28 cellular contexts compared by ENCODE assay signal in genomic region chr10:70560511-70560931, GRCh38. TPM values are rescaled to one million over a fixed set of nuclear protein-coding genes. Genes with fewer than 3 reads are reported as not detected.
DNase-seq lines count a peak whose midpoint lies in the region; ATAC-seq and TF ChIP-seq lines count a peak whose summit lies in the region.
"Had no signal": no experiment of that assay in that cellular context is flagged by ENCODE, and none has a peak within 500 bp of the region (broad histone marks: within the 10 kb centered on the region; RNA-seq: fewer than 3 reads in every experiment).

No MANE protein-coding gene starts in this region.

- H2AFZ ChIP-seq in osteoblast (ENCODE audit: low read length): no peak overlapping the region
- H2AFZ ChIP-seq: hepatocyte had no signal

- H3K27me3 Mint-ChIP-seq in WTC11 (ENCODE audit: low read depth): no peaks in the 10 kb centered on the region
- H3K27me3 Mint-ChIP-seq: activated CD4-positive, alpha-beta T cell treated with anti-CD3 and anti-CD28 coated beads, Interleukin-2, amount 10 ng/mL, durations not matched to agents 7 days and 5 days; activated CD8-positive, alpha-beta memory T cell treated with anti-CD3 and anti-CD28 coated beads, Interleukin-2, amount 10 ng/mL, durations not matched to agents 7 days and 5 days had no signal

- peaks cover 4% of the 10 kb centered on the region for H3K4me1 ChIP-seq in osteoblast (ENCODE audit: insufficient read depth, low read length)
- H3K4me1 ChIP-seq: adrenal gland, foreskin keratinocyte had no signal

- no peak overlapping the region for H3K4me2 ChIP-seq in osteoblast (ENCODE audit: insufficient read depth, low read length)
- H3K4me2 ChIP-seq: hepatocyte had no signal

- no peak for ATAC-seq in WTC11
- peak; percentile 37 to 54 for ATAC-seq in left cardiac atrium
- no peak for ATAC-seq in GM18517 (IDR thresholded peaks at IDR 0.05; ENCODE audit: unreplicated experiment)
- no peak for ATAC-seq in GM21367 (IDR thresholded peaks at IDR 0.05; ENCODE audit: unreplicated experiment)
- ATAC-seq in HG03139 (IDR thresholded peaks at IDR 0.05; ENCODE audit: unreplicated experiment): no peak
- ATAC-seq: activated CD8-positive, alpha-beta memory T cell treated with anti-CD3 and anti-CD28 coated beads, Interleukin-2, amount 10 ng/mL, durations not matched to agents 7 days and 5 days; activated T-cell treated with anti-CD3 and anti-CD28 coated beads, Interleukin-2, amount 50 U/mL, for 72 hours; foreskin keratinocyte; mucosa of descending colon; stimulated activated naive B cell treated with anti-CD40 and anti-IgM and Interleukin-4, amounts not matched to agents 10 μg/mL and 1 μg/mL and 100 μg/mL, for 72 hours had no signal

- no peak overlapping the region for H3K4me3 ChIP-seq in osteoblast (ENCODE audit: insufficient read depth, low read length)
- H3K4me3 ChIP-seq: adrenal gland, hepatocyte, mucosa of descending colon had no signal

- TF ChIP-seq CTCF in WTC11 (IDR thresholded peaks at IDR 0.05): no peak
- no peak for TF ChIP-seq CTCF in osteoblast (IDR thresholded peaks at IDR 0.05; ENCODE audit: extremely low read depth, low read depth, low read length)

- no peaks in the 10 kb centered on the region for H4K20me1 ChIP-seq in osteoblast (ENCODE audit: insufficient read depth, low read length)

- H3K27ac Mint-ChIP-seq in WTC11: no peak overlapping the region
- H3K27ac Mint-ChIP-seq: activated CD4-positive, alpha-beta T cell treated with anti-CD3 and anti-CD28 coated beads, Interleukin-2, amount 10 ng/mL, durations not matched to agents 7 days and 5 days; activated T-cell treated with anti-CD3 and anti-CD28 coated beads, Interleukin-2, amount 50 U/mL, for 72 hours; stimulated activated naive B cell treated with anti-CD40 and anti-IgM and Interleukin-4, amounts not matched to agents 10 μg/mL and 1 μg/mL and 100 μg/mL, for 72 hours had no signal

- intact Hi-C loops in left cardiac atrium (cut with DNase I): no loop called here

- CTCF ChIA-PET in WTC11 (lab: Charles Lee): interaction anchor here (2.3 kb wide), 1 partner anchor 8 kb away, joined by 6 read pairs; no protein-coding TSS in a partner anchor

- H3K36me3 Mint-ChIP-seq in WTC11: no peaks in the 10 kb centered on the region
- H3K36me3 Mint-ChIP-seq: activated CD8-positive, alpha-beta memory T cell treated with anti-CD3 and anti-CD28 coated beads, Interleukin-2, amount 10 ng/mL, durations not matched to agents 7 days and 5 days; CD8-positive, alpha-beta memory T cell; stimulated activated naive B cell treated with anti-CD40 and anti-IgM and Interleukin-4, amounts not matched to agents 10 μg/mL and 1 μg/mL and 100 μg/mL, for 72 hours had no signal

- H3K9me3 ChIP-seq in osteoblast (ENCODE audit: low read depth, low read length): no peaks in the 10 kb centered on the region
- H3K9me3 ChIP-seq: adrenal gland, mucosa of descending colon, neutrophil had no signal

- H3K36me3 ChIP-seq in osteoblast (ENCODE audit: insufficient read depth, low read length): no peaks in the 10 kb centered on the region
- H3K36me3 ChIP-seq: adrenal gland, neutrophil, WERI-Rb-1 had no signal

- no peaks in the 10 kb centered on the region for H3K79me2 ChIP-seq in osteoblast (ENCODE audit: insufficient read depth, low read length)
- H3K79me2 ChIP-seq: hepatocyte had no signal

- H3K27ac ChIP-seq in osteoblast (ENCODE audit: low read depth, low read length): no peak overlapping the region
- H3K27ac ChIP-seq: adrenal gland, foreskin keratinocyte, hepatocyte, neutrophil, WERI-Rb-1 had no signal

- H3K27me3 ChIP-seq in osteoblast (ENCODE audit: insufficient read depth, low read length): no peaks in the 10 kb centered on the region
- H3K27me3 ChIP-seq: adrenal gland, hepatocyte, neutrophil had no signal

- no peaks in the 10 kb centered on the region for H3K9me3 Mint-ChIP-seq in WTC11
- H3K9me3 Mint-ChIP-seq: activated CD4-positive, alpha-beta T cell treated with anti-CD3 and anti-CD28 coated beads, Interleukin-2, amount 10 ng/mL, durations not matched to agents 7 days and 5 days; activated T-cell treated with anti-CD3 and anti-CD28 coated beads, Interleukin-2, amount 50 U/mL, for 72 hours; CD8-positive, alpha-beta memory T cell; stimulated activated naive B cell treated with anti-CD40 and anti-IgM and Interleukin-4, amounts not matched to agents 10 μg/mL and 1 μg/mL and 100 μg/mL, for 72 hours had no signal

- DNase-seq in WTC11 (ENCODE audit: low spot score) (peak; percentile 6), left cardiac atrium (peak; percentile 43), osteoblast (ENCODE audit: insufficient read length, low spot score, missing footprints) (peak; percentile 82), NOMO-1 treated with dmso at 0.1 percent for 144 hours (lab: John Stamatoyannopoulos, UW; ENCODE audit: unreplicated experiment) (no peak)
- DNase-seq: activated CD4-positive, alpha-beta T cell treated with anti-CD3 and anti-CD28 coated beads, Interleukin-2, amount 10 ng/mL, durations not matched to agents 7 days and 5 days; activated CD8-positive, alpha-beta memory T cell treated with anti-CD3 and anti-CD28 coated beads, Interleukin-2, amount 10 ng/mL, durations not matched to agents 7 days and 5 days; activated naive CD4-positive, alpha-beta T cell treated with Interleukin-2 at 50 U/mL for 16 hours; activated T-cell treated with anti-CD3 and anti-CD28 coated beads, Interleukin-2, amount 50 U/mL, for 72 hours; adrenal gland; DMS53; effector CD8-positive, alpha-beta T cell; foreskin keratinocyte; GDM1; mucosa of descending colon; NCI-H1048; NCI-H1930; stimulated activated CD4-positive, alpha-beta T cell treated with anti-CD3 and anti-CD28 coated beads, Interleukin-4, amount 100 ng/mL, for 1 hour; stimulated activated naive B cell treated with anti-CD40 and anti-IgM and Interleukin-4, amounts not matched to agents 10 μg/mL and 1 μg/mL and 100 μg/mL, for 72 hours; T-helper 9 cell; WERI-Rb-1 had no signal

- POLR2A ChIA-PET in WTC11 (lab: Charles Lee): interaction anchor here (0.9 kb wide), 1 partner anchor 125 kb away, joined by 3 read pairs; no protein-coding TSS in a partner anchor

- peaks cover 21% of the 10 kb centered on the region for H3K4me1 Mint-ChIP-seq in WTC11

- no peak overlapping the region for H3K4me3 Mint-ChIP-seq in WTC11
- H3K4me3 Mint-ChIP-seq: activated CD4-positive, alpha-beta T cell treated with anti-CD3 and anti-CD28 coated beads, Interleukin-2, amount 10 ng/mL, durations not matched to agents 7 days and 5 days; activated CD8-positive, alpha-beta memory T cell treated with anti-CD3 and anti-CD28 coated beads, Interleukin-2, amount 10 ng/mL, durations not matched to agents 7 days and 5 days; activated T-cell treated with anti-CD3 and anti-CD28 coated beads, Interleukin-2, amount 50 U/mL, for 72 hours; stimulated activated naive B cell treated with anti-CD40 and anti-IgM and Interleukin-4, amounts not matched to agents 10 μg/mL and 1 μg/mL and 100 μg/mL, for 72 hours had no signal

TF ChIP-seq in WTC11, 78 proteins besides CTCF, POLR2A, EP300 and RAD21 (continues in another document):
- no peak for TF ChIP-seq ZNF671 (CRISPR knock-in tag; IDR thresholded peaks at IDR 0.05)
- TF ChIP-seq, protein P1, sequence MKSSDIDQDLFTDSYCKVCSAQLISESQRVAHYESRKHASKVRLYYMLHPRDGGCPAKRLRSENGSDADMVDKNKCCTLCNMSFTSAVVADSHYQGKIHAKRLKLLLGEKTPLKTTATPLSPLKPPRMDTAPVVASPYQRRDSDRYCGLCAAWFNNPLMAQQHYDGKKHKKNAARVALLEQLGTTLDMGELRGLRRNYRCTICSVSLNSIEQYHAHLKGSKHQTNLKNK (CRISPR knock-in tag; IDR thresholded peaks at IDR 0.05): no peak
- TF ChIP-seq, protein P2, sequence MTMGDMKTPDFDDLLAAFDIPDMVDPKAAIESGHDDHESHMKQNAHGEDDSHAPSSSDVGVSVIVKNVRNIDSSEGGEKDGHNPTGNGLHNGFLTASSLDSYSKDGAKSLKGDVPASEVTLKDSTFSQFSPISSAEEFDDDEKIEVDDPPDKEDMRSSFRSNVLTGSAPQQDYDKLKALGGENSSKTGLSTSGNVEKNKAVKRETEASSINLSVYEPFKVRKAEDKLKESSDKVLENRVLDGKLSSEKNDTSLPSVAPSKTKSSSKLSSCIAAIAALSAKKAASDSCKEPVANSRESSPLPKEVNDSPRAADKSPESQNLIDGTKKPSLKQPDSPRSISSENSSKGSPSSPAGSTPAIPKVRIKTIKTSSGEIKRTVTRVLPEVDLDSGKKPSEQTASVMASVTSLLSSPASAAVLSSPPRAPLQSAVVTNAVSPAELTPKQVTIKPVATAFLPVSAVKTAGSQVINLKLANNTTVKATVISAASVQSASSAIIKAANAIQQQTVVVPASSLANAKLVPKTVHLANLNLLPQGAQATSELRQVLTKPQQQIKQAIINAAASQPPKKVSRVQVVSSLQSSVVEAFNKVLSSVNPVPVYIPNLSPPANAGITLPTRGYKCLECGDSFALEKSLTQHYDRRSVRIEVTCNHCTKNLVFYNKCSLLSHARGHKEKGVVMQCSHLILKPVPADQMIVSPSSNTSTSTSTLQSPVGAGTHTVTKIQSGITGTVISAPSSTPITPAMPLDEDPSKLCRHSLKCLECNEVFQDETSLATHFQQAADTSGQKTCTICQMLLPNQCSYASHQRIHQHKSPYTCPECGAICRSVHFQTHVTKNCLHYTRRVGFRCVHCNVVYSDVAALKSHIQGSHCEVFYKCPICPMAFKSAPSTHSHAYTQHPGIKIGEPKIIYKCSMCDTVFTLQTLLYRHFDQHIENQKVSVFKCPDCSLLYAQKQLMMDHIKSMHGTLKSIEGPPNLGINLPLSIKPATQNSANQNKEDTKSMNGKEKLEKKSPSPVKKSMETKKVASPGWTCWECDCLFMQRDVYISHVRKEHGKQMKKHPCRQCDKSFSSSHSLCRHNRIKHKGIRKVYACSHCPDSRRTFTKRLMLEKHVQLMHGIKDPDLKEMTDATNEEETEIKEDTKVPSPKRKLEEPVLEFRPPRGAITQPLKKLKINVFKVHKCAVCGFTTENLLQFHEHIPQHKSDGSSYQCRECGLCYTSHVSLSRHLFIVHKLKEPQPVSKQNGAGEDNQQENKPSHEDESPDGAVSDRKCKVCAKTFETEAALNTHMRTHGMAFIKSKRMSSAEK (CRISPR knock-in tag; IDR thresholded peaks at IDR 0.05; ENCODE audit: borderline replicate concordance): no peak
- no peak for TF ChIP-seq CREB1 (CRISPR knock-in tag; IDR thresholded peaks at IDR 0.05)
- no peak for TF ChIP-seq ZNF317 (CRISPR knock-in tag; IDR thresholded peaks at IDR 0.05; ENCODE audit: borderline replicate concordance, low read depth)
- no peak for TF ChIP-seq CBFB (CRISPR knock-in tag; IDR thresholded peaks at IDR 0.05; ENCODE audit: low read depth)
- TF ChIP-seq FOXP1 (CRISPR knock-in tag; IDR thresholded peaks at IDR 0.05; ENCODE audit: borderline replicate concordance): no peak

RNA-seq across cellular contexts. Expression of gene PRF1, which starts 42.0 kb away (rescaled TPM):
- total RNA-seq in WTC11 (2021): 0.11 to 0.18 TPM (median 0.16 TPM) in 3 replicates
- total RNA-seq in left cardiac atrium: 1 to 10 TPM; 1.5 to 4.6 TPM
- not detected in 2 replicates for total RNA-seq in osteoblast
- total RNA-seq: foreskin keratinocyte, hepatocyte, LHCN-M2, pulmonary artery endothelial cell had no signal

Comparison
In these comparisons a context has a peak if more than half of its experiments do, and no peak if none do; other contexts are left out.
1. ATAC-seq: peak in left cardiac atrium (2 of 2); none in WTC11 (single experiment), GM18517 (single experiment), GM21367 (single experiment) and HG03139 (single experiment).